13 cellular contexts compared by ENCODE assay signal in genomic region chr11:118212131-118212725, GRCh38. TPM values are rescaled to one million over a fixed set of nuclear protein-coding genes. Genes with fewer than 3 reads are reported as not detected.
DNase-seq lines count a peak whose midpoint lies in the region; ATAC-seq, FAIRE-seq and TF ChIP-seq lines count a peak whose summit lies in the region.
"Had no signal": no experiment of that assay in that cellular context is flagged by ENCODE, and none has a peak within 500 bp of the region (broad histone marks: within the 10 kb centered on the region; RNA-seq: fewer than 3 reads in every experiment).

No MANE protein-coding gene starts in this region.

- H3K4ac ChIP-seq in H9 (ENCODE audit: low read depth, low read length) = no peak overlapping the region

- H2BK5ac ChIP-seq in H9 (ENCODE audit: insufficient read length, low read length) = no peak overlapping the region

- no peak overlapping the region for H3K4me3 Mint-ChIP-seq in H9
- H3K4me3 Mint-ChIP-seq in naive thymus-derived CD8-positive, alpha-beta T cell = peak overlapping the region in 7 of 10 donors; percentile 27 to 86 (median 69)

- peak; percentile 36 for DNase-seq in H9
- DNase-seq in NOMO-1 treated with dmso at 0.1 percent for 144 hours (lab: John Stamatoyannopoulos, UW; ENCODE audit: unreplicated experiment) = peak; percentile 57
- peak; percentile 23 for DNase-seq in epithelial cell of esophagus (ENCODE audit: low read depth)
- no peak for DNase-seq in naive thymus-derived CD8-positive, alpha-beta T cell
- no peak for DNase-seq in cerebellar nuclear complex (lab: John Stamatoyannopoulos, UW)
- DNase-seq in dermis blood vessel endothelial cell = no peak
- DNase-seq in RCC 7860 (ENCODE audit: low spot score) = no peak
- DNase-seq: central memory CD4-positive, alpha-beta T cell; NCI-H1417 treated with DMSO at 0.1 percent for 48 hours; NCI-H748 treated with DMSO at 0.1 percent for 48 hours; T-helper 1 cell; uterus had no signal

- H4K8ac ChIP-seq in H9 (replicated peaks; ENCODE audit: insufficient read length, low read depth, low read length) = no peak overlapping the region

- no peak for FAIRE-seq in RCC 7860 (lab: Jason Lieb, UNC)

- H3K56ac ChIP-seq in H9 (ENCODE audit: insufficient read length, low read depth, low read length) = no peak overlapping the region

- ATAC-seq in naive thymus-derived CD8-positive, alpha-beta T cell = no peak

- no peaks in the 10 kb centered on the region for H3K9me3 ChIP-seq in H9 (ENCODE audit: control insufficient read depth, low read depth, low read length)
- H3K9me3 ChIP-seq: uterus had no signal

- no peak overlapping the region for H3K23ac ChIP-seq in H9 (ENCODE audit: insufficient read length, low read depth, low read length)

- H2BK12ac ChIP-seq in H9 (ENCODE audit: insufficient read length, low read depth, low read length) = no peak overlapping the region

- no peak overlapping the region for H2AFZ ChIP-seq in H9 (ENCODE audit: low read length)

- H3K4me1 Mint-ChIP-seq in H9 = peaks cover 51 to 53% of the 10 kb centered on the region in 2 experiments
- H3K4me1 Mint-ChIP-seq in naive thymus-derived CD8-positive, alpha-beta T cell = peaks cover 47 to 84% (median 74%) of the 10 kb centered on the region in 4 donors

- H3K79me1 ChIP-seq in H9 (ENCODE audit: insufficient read depth, low read depth, low read length, poor library complexity, severe bottlenecking) = no peaks in the 10 kb centered on the region

- no CpG with 5 or more reads among the region's 7 CpGs for WGBS in H9 (ENCODE audit: extremely low coverage, insufficient read length, low lambda C conversion rate)

- no peak overlapping the region for H3K18ac ChIP-seq in H9 (ENCODE audit: insufficient read length, low read depth, low read length)

- no peaks in the 10 kb centered on the region for H3K27me3 ChIP-seq in H9 (ENCODE audit: insufficient read depth, low read length)
- H3K27me3 ChIP-seq: uterus had no signal

- no peak overlapping the region for H4K5ac ChIP-seq in H9 (ENCODE audit: insufficient read length, low read depth, low read length)

- H3K23me2 ChIP-seq in H9 (ENCODE audit: insufficient read length, low read depth, low read length, poor library complexity, severe bottlenecking) = no peaks in the 10 kb centered on the region

- peaks cover 3% of the 10 kb centered on the region; the same call in 1 of the 2 replicates for H3K27me3 Mint-ChIP-seq in H9 (ENCODE audit: low read depth)
- no peaks in the 10 kb centered on the region for H3K27me3 Mint-ChIP-seq in naive thymus-derived CD8-positive, alpha-beta T cell

- no peak overlapping the region for H3K4me3 ChIP-seq in epithelial cell of esophagus (ENCODE audit: low read length)
- H3K4me3 ChIP-seq: uterus had no signal

- H3K9me3 Mint-ChIP-seq in H9 = peaks cover 0 to 6% of the 10 kb centered on the region in 2 experiments; a peak in 3 of 5 replicates
- H3K9me3 Mint-ChIP-seq in naive thymus-derived CD8-positive, alpha-beta T cell = no peaks in the 10 kb centered on the region

- no peak overlapping the region; the same call in 1 of the 2 replicates for H2BK15ac ChIP-seq in H9 (ENCODE audit: low read depth, low read length)

- H3K4me1 ChIP-seq in H9 (ENCODE audit: insufficient read depth, low read length) = peaks cover 27% of the 10 kb centered on the region
- H3K4me1 ChIP-seq: uterus had no signal

- POLR2A ChIA-PET in naive thymus-derived CD8-positive, alpha-beta T cell (lab: Charles Lee) = interaction anchor here (0.9 to 6.4 kb wide), 4 partner anchors 8 to 41 kb away, joined by 3 to 60 read pairs (median 4); partner anchors contain the start of gene JAML

- H3K36me3 Mint-ChIP-seq in H9 (ENCODE audit: insufficient read depth in 1 of 3, low read depth in 3 of 3) = peaks cover 0 to 14% (median 0%) of the 10 kb centered on the region in 3 experiments; a peak in 3 of 7 replicates
- peaks cover 5 to 65% (median 34%) of the 10 kb centered on the region in 3 donors for H3K36me3 Mint-ChIP-seq in naive thymus-derived CD8-positive, alpha-beta T cell

- H3K27ac ChIP-seq in H9 (ENCODE audit: insufficient read length, low read depth, low read length) = no peak overlapping the region
- H3K27ac ChIP-seq: uterus had no signal

- no peak overlapping the region for H3K9ac ChIP-seq in H9 (ENCODE audit: extremely low read depth, insufficient read length, low read length)

- no peak for TF ChIP-seq CTCF in H9 (conservative IDR thresholded peaks at IDR 0.05)
- no peak for TF ChIP-seq CTCF in epithelial cell of esophagus (IDR thresholded peaks at IDR 0.05; ENCODE audit: insufficient read depth, low read depth, low read length, missing control alignments)

- no peak overlapping the region for H4K91ac ChIP-seq in H9 (ENCODE audit: insufficient read length, low read depth, low read length)

- no peak overlapping the region for H3K14ac ChIP-seq in H9 (ENCODE audit: insufficient read depth, low read length)

- no peaks in the 10 kb centered on the region for H4K20me1 ChIP-seq in H9 (ENCODE audit: control insufficient read depth, insufficient read depth, insufficient read length)

- H3T11ph ChIP-seq in H9 (ENCODE audit: low read length) = no peak overlapping the region

- H2AK5ac ChIP-seq in H9 (ENCODE audit: insufficient read length, low read length) = no peak overlapping the region

- H2BK20ac ChIP-seq in H9 (ENCODE audit: low read depth, low read length, poor library complexity, severe bottlenecking) = no peak overlapping the region

- no peak overlapping the region for H2BK120ac ChIP-seq in H9 (ENCODE audit: low read depth, low read length, poor library complexity, severe bottlenecking)

- H3K79me2 ChIP-seq in H9 (ENCODE audit: insufficient read depth, low read length) = no peaks in the 10 kb centered on the region

- H3K27ac Mint-ChIP-seq in H9 = peak overlapping the region in 2 of 3 experiments; percentile 45 to 59; a peak in 6 of 7 replicates
- peak overlapping the region in 9 of 10 donors; percentile 53 to 96 (median 87) for H3K27ac Mint-ChIP-seq in naive thymus-derived CD8-positive, alpha-beta T cell

- H3K4me2 ChIP-seq in H9 (ENCODE audit: insufficient read depth, insufficient read length, low read length) = no peak overlapping the region

RNA-seq across cellular contexts. Expression of gene JAML, which starts 12.6 kb away (rescaled TPM):
- total RNA-seq in H9 (2021) (0.35 and 0.48 TPM in 2 replicates), dermis blood vessel endothelial cell (under 0.01 TPM in 1 of 2 replicates, not detected in the other)
- 100 to 1,000 TPM; 157 to 161 TPM for total RNA-seq in naive thymus-derived CD8-positive, alpha-beta T cell
- polyA plus RNA-seq in naive thymus-derived CD8-positive, alpha-beta T cell = 100 to 1,000 TPM; 120 to 195 (median 159) TPM
- total RNA-seq: lung microvascular endothelial cell had no signal

RNA-seq across cellular contexts. Expression of gene SCN2B, which starts 35.8 kb away (rescaled TPM):
- total RNA-seq in H9 (2021) (not detected in 2 replicates), dermis blood vessel endothelial cell (under 0.01 TPM in 1 of 2 replicates, not detected in the other)
- not detected for total RNA-seq in naive thymus-derived CD8-positive, alpha-beta T cell
- not detected for polyA plus RNA-seq in naive thymus-derived CD8-positive, alpha-beta T cell
- total RNA-seq: lung microvascular endothelial cell had no signal

RNA-seq across cellular contexts. Expression of gene MPZL3, which starts 39.9 kb away (rescaled TPM):
- total RNA-seq in H9 (2021) (2.1 and 2.6 TPM in 2 replicates), dermis blood vessel endothelial cell (7.3 and 8.7 TPM in 2 replicates)
- total RNA-seq in naive thymus-derived CD8-positive, alpha-beta T cell = 10 to 100 TPM; 11.2 to 12.6 TPM
- 1 to 10 TPM; 1.9 to 3.4 (median 3.2) TPM for polyA plus RNA-seq in naive thymus-derived CD8-positive, alpha-beta T cell

RNA-seq across cellular contexts. Expression of gene MPZL2, which starts 51.9 kb away (rescaled TPM):
- 0.26 and 0.55 TPM in 2 replicates for total RNA-seq in H9 (2021)
- total RNA-seq in naive thymus-derived CD8-positive, alpha-beta T cell = 1 to 10 TPM; 2.8 to 3.1 TPM
- polyA plus RNA-seq in naive thymus-derived CD8-positive, alpha-beta T cell = 1 to 10 TPM in 2 of 3 donors, under 1 TPM in 1; 0.94 to 3.1 (median 1.2) TPM
- total RNA-seq in dermis blood vessel endothelial cell = 73.5 and 98.5 TPM in 2 replicates

RNA-seq across cellular contexts. Expression of gene SCN4B, which starts 59.6 kb away (rescaled TPM):
- total RNA-seq in H9 (2021) = 1.6 and 1.9 TPM in 2 replicates
- not detected for total RNA-seq in naive thymus-derived CD8-positive, alpha-beta T cell
- not detected for polyA plus RNA-seq in naive thymus-derived CD8-positive, alpha-beta T cell
- 0.09 TPM in 1 of 2 replicates, not detected in the other for total RNA-seq in dermis blood vessel endothelial cell
- total RNA-seq: lung microvascular endothelial cell had no signal

Comparison
In these comparisons a context has a peak if more than half of its experiments do, and no peak if none do; other contexts are left out.
1. DNase-seq: peak in H9 (single experiment), NOMO-1 treated with dmso at 0.1 percent for 144 hours (single experiment) and epithelial cell of esophagus (single experiment); none in naive thymus-derived CD8-positive, alpha-beta T cell (0 of 10), cerebellar nuclear complex (0 of 2), dermis blood vessel endothelial cell (single experiment) and RCC 7860 (single experiment).
2. H3K4me3 Mint-ChIP-seq: peak in naive thymus-derived CD8-positive, alpha-beta T cell (7 of 10); none in H9 (0 of 2).
3. RNA of gene JAML, which starts 12.6 kb away (total RNA-seq): 157 to 161 TPM in naive thymus-derived CD8-positive, alpha-beta T cell; 0.35 to 0.48 TPM in H9 and under 0.01 TPM in dermis blood vessel endothelial cell; every median in the first group is over 100 times any median in the second.